ENCODE assay signal across 8 cellular contexts in the genomic region with DNA sequence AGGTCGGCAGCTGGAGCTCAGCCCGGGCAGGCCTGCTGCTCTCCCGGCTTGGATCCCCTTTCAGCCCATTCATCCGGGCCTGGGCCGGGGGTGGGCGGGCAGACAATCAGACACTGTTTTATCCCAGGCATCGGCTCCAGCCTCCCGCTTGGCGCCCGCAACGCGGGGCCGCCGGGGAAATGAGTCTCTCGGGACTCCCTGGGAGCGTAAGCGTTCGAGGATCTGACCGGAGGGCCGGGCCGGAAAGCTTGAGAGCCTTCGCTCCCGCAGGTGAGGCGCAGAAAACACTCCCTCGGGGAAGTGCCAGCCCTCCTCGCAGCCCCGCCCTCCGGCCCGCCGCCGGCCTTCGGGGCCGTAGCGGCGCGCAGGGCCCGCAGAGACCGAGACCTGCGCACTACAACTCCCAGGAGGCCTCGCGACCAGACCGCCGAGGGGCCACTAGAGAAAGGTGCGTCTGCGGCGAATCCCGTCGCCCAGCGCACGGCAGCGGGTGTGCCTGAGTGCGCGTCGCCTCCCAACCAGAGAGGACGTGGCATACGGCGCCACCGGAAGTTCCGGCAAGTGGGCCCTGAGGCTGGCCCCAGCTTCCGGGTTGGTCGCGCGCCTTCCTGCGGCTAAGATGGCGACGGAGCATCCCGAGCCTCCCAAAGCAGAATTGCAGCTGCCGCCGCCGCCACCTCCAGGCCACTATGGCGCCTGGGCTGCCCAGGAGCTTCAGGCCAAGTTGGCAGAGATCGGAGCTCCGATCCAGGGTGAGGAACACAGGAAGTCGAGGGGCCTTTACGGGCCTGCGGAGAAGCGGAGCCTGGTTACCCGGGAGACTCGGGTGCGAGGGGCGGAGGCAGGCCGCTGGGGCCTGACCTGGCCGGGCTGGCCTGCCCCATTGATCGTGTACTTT. TPM values are rescaled to one million over a fixed set of nuclear protein-coding genes. Genes with fewer than 3 reads are reported as not detected.
DNase-seq lines count a peak whose midpoint lies in the region; ATAC-seq and TF ChIP-seq lines count a peak whose summit lies in the region.

A gene with protein sequence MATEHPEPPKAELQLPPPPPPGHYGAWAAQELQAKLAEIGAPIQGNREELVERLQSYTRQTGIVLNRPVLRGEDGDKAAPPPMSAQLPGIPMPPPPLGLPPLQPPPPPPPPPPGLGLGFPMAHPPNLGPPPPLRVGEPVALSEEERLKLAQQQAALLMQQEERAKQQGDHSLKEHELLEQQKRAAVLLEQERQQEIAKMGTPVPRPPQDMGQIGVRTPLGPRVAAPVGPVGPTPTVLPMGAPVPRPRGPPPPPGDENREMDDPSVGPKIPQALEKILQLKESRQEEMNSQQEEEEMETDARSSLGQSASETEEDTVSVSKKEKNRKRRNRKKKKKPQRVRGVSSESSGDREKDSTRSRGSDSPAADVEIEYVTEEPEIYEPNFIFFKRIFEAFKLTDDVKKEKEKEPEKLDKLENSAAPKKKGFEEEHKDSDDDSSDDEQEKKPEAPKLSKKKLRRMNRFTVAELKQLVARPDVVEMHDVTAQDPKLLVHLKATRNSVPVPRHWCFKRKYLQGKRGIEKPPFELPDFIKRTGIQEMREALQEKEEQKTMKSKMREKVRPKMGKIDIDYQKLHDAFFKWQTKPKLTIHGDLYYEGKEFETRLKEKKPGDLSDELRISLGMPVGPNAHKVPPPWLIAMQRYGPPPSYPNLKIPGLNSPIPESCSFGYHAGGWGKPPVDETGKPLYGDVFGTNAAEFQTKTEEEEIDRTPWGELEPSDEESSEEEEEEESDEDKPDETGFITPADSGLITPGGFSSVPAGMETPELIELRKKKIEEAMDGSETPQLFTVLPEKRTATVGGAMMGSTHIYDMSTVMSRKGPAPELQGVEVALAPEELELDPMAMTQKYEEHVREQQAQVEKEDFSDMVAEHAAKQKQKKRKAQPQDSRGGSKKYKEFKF (plus strand): TSS at position 599 of the 898 bp plus-strand sequence. CDS start 21 bp downstream, at position 620.

- TF ChIP-seq CTCF in OCI-LY1 (IDR thresholded peaks at IDR 0.05; ENCODE audit: low read length) = no peak
- TF ChIP-seq CTCF in endothelial cell (IDR thresholded peaks at IDR 0.05; ENCODE audit: unreplicated experiment) = no peak

- peaks cover 35% of the 10 kb centered on the region for H3K36me3 ChIP-seq in HUES64 (ENCODE audit: insufficient read depth, low read length)
- peaks cover 35% of the 10 kb centered on the region for H3K36me3 ChIP-seq in OCI-LY1 (ENCODE audit: insufficient read depth, low read length)

- H3K79me2 ChIP-seq in OCI-LY1 (ENCODE audit: insufficient read depth, low read length) = peaks cover 16% of the 10 kb centered on the region

- H2AFZ ChIP-seq in OCI-LY1 (ENCODE audit: low read length) = no peak within 1 kb of the TSS

- peak; percentile 96 for ATAC-seq in GM21447 (IDR thresholded peaks at IDR 0.05; ENCODE audit: unreplicated experiment)

- H3F3A ChIP-seq in OCI-LY1 (ENCODE audit: insufficient read depth, low read length) = no peaks in the 10 kb centered on the region

- peaks cover 14% of the 10 kb centered on the region for H3K27me3 Mint-ChIP-seq in endothelial cell (ENCODE audit: unreplicated experiment)

- H3K9me3 Mint-ChIP-seq in endothelial cell (ENCODE audit: unreplicated experiment) = no peaks in the 10 kb centered on the region

- no peaks in the 10 kb centered on the region for H3K9me2 ChIP-seq in OCI-LY1 (ENCODE audit: low read depth, low read length)

- under 1% methylated on average over 84 of the region's 84 CpGs for WGBS in HUES64

- peak within 1 kb of the TSS; percentile 88 for H3K4me2 ChIP-seq in OCI-LY1 (ENCODE audit: low read length)

- DNase-seq in D341Med (ENCODE audit: low spot score) (peak; percentile 97), endothelial cell (ENCODE audit: low spot score) (peak; percentile 97), middle frontal gyrus (ENCODE audit: extremely low spot score, low spot score) (peak; percentile 96)
- peak; percentile 93 for DNase-seq in activated CD8-positive, alpha-beta memory T cell treated with anti-CD3 and anti-CD28 coated beads, Interleukin-2, amount 50 U/mL, for 4 hours
- peak; percentile 92 for DNase-seq in stimulated activated CD8-positive, alpha-beta memory T cell treated with anti-CD3 and anti-CD28 coated beads, Interleukin-2, amount 100 ng/mL, for 48 hours (ENCODE audit: low read depth in 2 of 2)

- H3K4me3 Mint-ChIP-seq in endothelial cell (ENCODE audit: unreplicated experiment) = peak within 1 kb of the TSS; percentile 98

- no peaks in the 10 kb centered on the region for H3K27me3 ChIP-seq in HUES64 (ENCODE audit: insufficient read depth, low read length)
- no peaks in the 10 kb centered on the region for H3K27me3 ChIP-seq in OCI-LY1 (ENCODE audit: insufficient read depth, low read length)

- H3K27ac Mint-ChIP-seq in endothelial cell (ENCODE audit: unreplicated experiment) = peak within 1 kb of the TSS; percentile 94

- H3K27ac ChIP-seq in HUES64 (ENCODE audit: low read depth, low read length) = peak within 1 kb of the TSS; percentile 95
- H3K27ac ChIP-seq in OCI-LY1 (ENCODE audit: low read depth, low read length, poor library complexity, severe bottlenecking) = peak within 1 kb of the TSS; percentile 27

- H3K9ac ChIP-seq in HUES64 (ENCODE audit: low read depth, low read length) (peak within 1 kb of the TSS; percentile 94), OCI-LY1 (ENCODE audit: low read length) (peak within 1 kb of the TSS; percentile 80)

- H3K4me3 ChIP-seq in HUES64 (ENCODE audit: low read length) = peak within 1 kb of the TSS; percentile 98
- peak within 1 kb of the TSS; percentile 91 for H3K4me3 ChIP-seq in OCI-LY1 (ENCODE audit: low read depth, low read length, poor library complexity, severe bottlenecking)

- peaks cover 22% of the 10 kb centered on the region for H3K4me1 Mint-ChIP-seq in endothelial cell (ENCODE audit: unreplicated experiment)

- H3K4me1 ChIP-seq in HUES64 (ENCODE audit: insufficient read depth, low read length) (peaks cover 25% of the 10 kb centered on the region), OCI-LY1 (ENCODE audit: insufficient read depth, low read length, severe bottlenecking) (peaks cover 25% of the 10 kb centered on the region)

- H3K9me3 ChIP-seq in HUES64 (ENCODE audit: insufficient read depth, low read depth, low read length) (no peaks in the 10 kb centered on the region), OCI-LY1 (ENCODE audit: low read length) (no peaks in the 10 kb centered on the region)

- no peaks in the 10 kb centered on the region for H4K20me1 ChIP-seq in OCI-LY1 (ENCODE audit: insufficient read depth, low read length)

- H3K36me3 Mint-ChIP-seq in endothelial cell (ENCODE audit: low read depth, unreplicated experiment) = peaks cover 30% of the 10 kb centered on the region

RNA-seq across cellular contexts. Expression of the gene that starts here (rescaled TPM):
- polyA plus RNA-seq in HUES64 (2013, experiment 1 of 2) = 173 TPM
- polyA plus RNA-seq in HUES64 (2013, experiment 2 of 2) = 185 TPM
- 174 TPM for total RNA-seq in endothelial cell (ENCODE audit: unreplicated experiment)

Comparison
In these comparisons a context has a peak if more than half of its experiments do, and no peak if none do; other contexts are left out.
1. Peak in every context shown above with its lines: DNase-seq, ATAC-seq, H3K4me3 ChIP-seq and H3K27ac ChIP-seq.